Comparison of ENCODE assay signal across 6 cellular contexts in the genomic region with DNA sequence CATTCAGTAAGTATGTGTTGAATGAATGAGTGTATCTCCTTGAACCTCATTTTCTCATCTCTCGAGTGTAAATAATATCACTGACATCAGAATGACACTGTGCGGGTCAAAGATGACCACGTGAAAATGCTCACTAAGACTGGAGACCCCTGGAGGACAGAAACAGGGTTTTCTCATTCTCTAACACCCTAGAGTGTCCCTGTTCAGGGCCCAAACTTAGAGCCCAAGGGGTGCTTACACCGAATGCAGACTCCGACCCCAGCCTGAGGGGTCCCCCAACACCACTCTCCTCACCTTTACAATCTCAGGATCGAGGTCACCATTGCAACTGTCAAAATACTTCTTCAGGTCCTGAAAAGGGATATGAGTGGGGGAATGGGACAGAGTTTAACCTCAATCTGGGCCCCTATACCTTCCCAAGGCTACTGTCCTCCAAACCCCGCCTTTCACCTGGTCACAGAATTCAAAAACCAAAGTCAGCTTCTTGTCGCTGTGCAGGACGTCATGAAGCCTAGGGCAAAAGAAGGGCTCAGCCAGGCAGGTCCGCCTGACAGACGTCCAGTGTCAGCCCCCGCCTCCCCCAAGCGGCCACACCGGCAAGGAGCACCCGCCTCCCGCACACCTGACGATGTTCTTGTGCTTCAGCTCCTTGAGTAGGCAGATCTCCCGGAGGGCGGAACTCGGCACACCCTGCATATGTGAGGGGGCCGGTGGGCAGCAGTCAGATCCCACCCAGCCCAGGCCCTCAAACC. TPM values are rescaled to one million over a fixed set of nuclear protein-coding genes. Genes with fewer than 3 reads are reported as not detected.
DNase-seq lines count a peak whose midpoint lies in the region; ATAC-seq and TF ChIP-seq lines count a peak whose summit lies in the region.

No MANE protein-coding gene starts in this region.

- peaks cover 46% of the 10 kb centered on the region for H3K4me1 Mint-ChIP-seq in CD14-positive monocyte

- peak overlapping the region; percentile 93 to 98 for H3K4me3 Mint-ChIP-seq in CD14-positive monocyte

- ATAC-seq in GM19324 (IDR thresholded peaks at IDR 0.05; ENCODE audit: low FRiP score, unreplicated experiment) (no peak), GM21360 (IDR thresholded peaks at IDR 0.05; ENCODE audit: unreplicated experiment) (no peak), HG02938 (IDR thresholded peaks at IDR 0.05; ENCODE audit: unreplicated experiment) (no peak)

- intact Hi-C loops in CD14-positive monocyte (cut with micrococcal nuclease): no loop called here

- peak overlapping the region; percentile 92; the same call in 1 of the 2 replicates for H3K27ac ChIP-seq in VCaP

- no peak for TF ChIP-seq CTCF in CD14-positive monocyte (IDR thresholded peaks at IDR 0.05)
- no peak for TF ChIP-seq CTCF in VCaP (conservative IDR thresholded peaks at IDR 0.05)
- TF ChIP-seq CTCF in kidney epithelial cell (IDR thresholded peaks at IDR 0.05; ENCODE audit: insufficient read depth, low read length, poor library complexity, severe bottlenecking): peak; percentile 26

- peaks cover 2 to 5% (median 5%) of the 10 kb centered on the region in 3 donors for H3K27me3 Mint-ChIP-seq in CD14-positive monocyte (ENCODE audit: low read depth in 3 of 3)

- peak overlapping the region; percentile 71 for H3K4me3 ChIP-seq in kidney epithelial cell (ENCODE audit: low read depth, low read length)

- peaks cover 15 to 18% of the 10 kb centered on the region in 2 donors for H3K36me3 Mint-ChIP-seq in CD14-positive monocyte

- H3K27me3 ChIP-seq in kidney epithelial cell (ENCODE audit: control insufficient read depth, insufficient read depth, low read length): no peaks in the 10 kb centered on the region

- no peak for DNase-seq in CD14-positive monocyte (ENCODE audit: low spot score)
- no peak for DNase-seq in kidney epithelial cell (ENCODE audit: low read depth)

- H3K9me3 Mint-ChIP-seq in CD14-positive monocyte: no peaks in the 10 kb centered on the region

- H3K27ac Mint-ChIP-seq in CD14-positive monocyte: no peak overlapping the region

- no peaks in the 10 kb centered on the region for H3K36me3 ChIP-seq in kidney epithelial cell (ENCODE audit: control insufficient read depth, insufficient read depth, low read length)

RNA-seq across cellular contexts. Expression of a gene that starts 1.2 kb away (rescaled TPM):
- 10 to 100 TPM; 24.9 to 31.2 TPM for polyA plus RNA-seq in CD14-positive monocyte
- total RNA-seq in kidney epithelial cell: 21.5 and 27.0 TPM in 2 replicates

RNA-seq across cellular contexts. Expression of a gene that starts 2.9 kb away (rescaled TPM):
- polyA plus RNA-seq in CD14-positive monocyte: 10 to 100 TPM; 21.6 to 23.8 TPM
- 166 and 201 TPM in 2 replicates for total RNA-seq in kidney epithelial cell

RNA-seq across cellular contexts. Expression of a gene that starts 8.1 kb away (rescaled TPM):
- not detected for polyA plus RNA-seq in CD14-positive monocyte
- total RNA-seq in kidney epithelial cell: 0.04 and 0.41 TPM in 2 replicates

RNA-seq across cellular contexts. Expression of a gene that starts 24.1 kb away (rescaled TPM):
- polyA plus RNA-seq in CD14-positive monocyte: 10 to 100 TPM; 34.7 to 38.6 TPM
- total RNA-seq in kidney epithelial cell: 70.9 and 71.7 TPM in 2 replicates

RNA-seq across cellular contexts. Expression of a gene that starts 26.8 kb away (rescaled TPM):
- 10 to 100 TPM; 17.4 to 19.8 TPM for polyA plus RNA-seq in CD14-positive monocyte
- 46.3 and 66.0 TPM in 2 replicates for total RNA-seq in kidney epithelial cell
